8 cellular contexts compared by ENCODE assay signal in the genomic region with DNA sequence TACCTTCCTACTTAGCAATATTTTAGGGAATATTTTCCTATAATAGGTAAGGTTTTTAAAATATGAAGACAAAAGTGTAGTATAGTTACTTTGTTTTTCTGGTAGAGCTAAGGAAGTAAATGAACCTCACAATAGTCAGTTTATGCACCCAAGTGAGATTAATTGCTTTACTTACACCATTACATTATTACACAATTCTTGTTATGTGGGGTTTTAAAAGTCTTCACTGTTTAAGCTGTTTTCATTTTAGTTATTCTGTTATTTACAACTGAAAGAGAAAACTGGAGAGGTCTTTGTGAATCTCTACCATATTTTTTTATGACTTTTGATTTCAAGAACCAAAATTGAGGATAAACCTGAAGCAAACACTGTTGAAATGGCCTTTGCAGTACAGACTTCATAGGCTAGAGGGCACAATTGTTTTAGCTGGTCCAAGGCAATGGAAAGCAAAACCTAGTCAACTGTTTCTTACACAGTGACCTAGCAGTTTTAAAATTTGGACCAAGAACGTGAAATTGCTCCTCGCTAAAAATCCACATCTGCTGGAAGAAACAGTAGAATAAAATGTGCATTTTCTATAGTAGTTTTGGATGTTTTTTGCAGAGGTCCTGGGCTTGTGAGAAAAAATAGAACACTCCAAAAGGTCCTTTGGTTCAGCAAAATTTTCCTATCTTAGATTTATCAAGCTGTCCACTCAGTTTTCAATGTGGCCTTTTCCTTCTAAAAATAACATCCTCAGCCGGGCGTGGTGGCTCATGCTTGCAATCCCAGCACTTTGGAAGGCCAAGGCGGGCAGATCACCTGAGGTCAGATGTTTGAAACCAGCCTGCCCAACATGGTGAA.
DNase-seq lines count a peak whose midpoint lies in the region; ATAC-seq and TF ChIP-seq lines count a peak whose summit lies in the region.

No MANE protein-coding gene starts in this region.

- TF ChIP-seq POLR2A in ovary (IDR thresholded peaks at IDR 0.05): no peak

- peak; percentile 9 for DNase-seq in BJ (ENCODE audit: low read depth)
- peak; percentile 71 for DNase-seq in GM13977 (ENCODE audit: low spot score)
- peak; percentile 54 for DNase-seq in MV-4-11 (lab: John Stamatoyannopoulos, UW)
- DNase-seq in germinal center (ENCODE audit: low spot score): peak; percentile 16
- DNase-seq in ovary: peak in 1 of 5 donors; percentile 39
- no peak for DNase-seq in T1000 (lab: John Stamatoyannopoulos, UW)

- POLR2A ChIA-PET in BJ (lab: Charles Lee): no interaction called here

- H3K27me3 ChIP-seq in BJ (ENCODE audit: control insufficient read depth, insufficient read depth, low read length) (peaks cover 3% of the 10 kb centered on the region), ovary (no peaks in the 10 kb centered on the region)

- in situ Hi-C loops in GM13977 (cut with MboI; ENCODE audit: low pct_unique_long_range_greater_than_20kb, low sequenced_read_pairs, unreplicated experiment): loop anchor here (25.0 kb wide), 3 partner anchors 231 to 1006 kb away; a partner anchor contains a TSS

- 9 to 21% (median 12%) methylated on average over 5 of the region's 5 CpGs for WGBS in ovary, 3 donors

- H3K4me3 ChIP-seq in BJ (ENCODE audit: low read depth, low read length) (no peak overlapping the region), ovary (no peak overlapping the region)

- no peaks in the 10 kb centered on the region for H3K36me3 ChIP-seq in BJ (ENCODE audit: control insufficient read depth, insufficient read depth, low read length)
- no peaks in the 10 kb centered on the region for H3K36me3 ChIP-seq in ovary

- CTCF ChIA-PET in BJ (lab: Yijun Ruan, JAX): interaction anchor here (0.6 to 1.7 kb wide), 18 partner anchors 10 to 794 kb away, joined by 3 to 6 read pairs (median 4); no protein-coding TSS in a partner anchor

- TF ChIP-seq CTCF in BJ (IDR thresholded peaks at IDR 0.05; ENCODE audit: insufficient read depth, low read depth, low read length) (peak; percentile 83), GM13977 (IDR thresholded peaks at IDR 0.05; ENCODE audit: extremely low read depth, insufficient read depth, missing control alignments) (peak; percentile 79), VCaP (conservative IDR thresholded peaks at IDR 0.05) (peak; percentile 87), ovary (IDR thresholded peaks at IDR 0.05) (peak; percentile 45 to 69 (median 63))

- H3K9me3 ChIP-seq in ovary: no peaks in the 10 kb centered on the region

- TF ChIP-seq EP300 in ovary (IDR thresholded peaks at IDR 0.05): no peak

- H3K27ac ChIP-seq in VCaP (no peak overlapping the region), ovary (no peak overlapping the region)

- ATAC-seq in HG02678 (IDR thresholded peaks at IDR 0.05; ENCODE audit: unreplicated experiment): peak; percentile 95

- intact Hi-C loops in ovary (cut with DNase I): no loop called here

- H3K4me1 ChIP-seq in ovary (ENCODE audit: insufficient read depth): peaks cover 2% of the 10 kb centered on the region
